In the genomic region with DNA sequence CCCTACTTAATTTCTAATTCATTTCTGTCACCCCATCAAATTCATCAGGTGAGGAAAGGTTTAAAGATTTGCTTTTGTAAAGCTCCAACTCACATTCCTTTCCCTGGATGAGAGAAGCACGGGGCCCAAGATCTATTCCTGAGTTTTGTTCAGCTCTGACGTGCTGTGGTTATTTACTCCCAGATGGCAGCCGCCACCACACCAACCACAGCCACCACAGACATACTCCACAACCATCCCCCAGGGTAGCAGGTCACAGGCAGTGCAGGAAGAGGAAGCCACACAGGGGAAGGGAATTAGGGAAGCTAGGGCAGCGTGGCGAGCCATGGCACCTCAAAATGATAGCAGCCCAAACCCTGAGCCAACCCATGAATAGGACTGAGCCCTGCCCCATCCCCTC, we compare ENCODE assay signal across 10 cellular contexts.
A peak's percentile ranks its signal among the peaks of the same experiment; 100 is the strongest.
DNase-seq lines count a peak whose midpoint lies in the region; ATAC-seq and TF ChIP-seq lines count a peak whose summit lies in the region.
"Had no signal": no experiment of that assay in that cellular context is flagged by ENCODE, and none has a peak within 500 bp of the region (broad histone marks: within the 10 kb centered on the region; RNA-seq: fewer than 3 reads in every experiment).

No MANE protein-coding gene starts in this region.

- H3K27ac ChIP-seq in neuronal stem cell (replicated peaks; ENCODE audit: low read length) = no peak overlapping the region

- H3K4ac ChIP-seq in neuronal stem cell (ENCODE audit: low read length) = no peak overlapping the region

- no peaks in the 10 kb centered on the region for H3K9me3 ChIP-seq in neuronal stem cell (replicated peaks in 1 of 2; ENCODE audit: control insufficient read depth in 2 of 2, insufficient read depth in 1 of 2, low read depth in 1 of 2, low read length in 2 of 2)

- peak overlapping the region; percentile 33 for H3K23ac ChIP-seq in neuronal stem cell (ENCODE audit: low read depth, low read length, poor library complexity)

- peaks cover 0 to 16% of the 10 kb centered on the region in 2 donors for H3K4me1 ChIP-seq in neuronal stem cell (ENCODE audit: control insufficient read depth in 2 of 2, insufficient read depth in 1 of 2, low read depth in 1 of 2, low read length in 2 of 2)

- no CpG with 5 or more reads among the region's 5 CpGs for WGBS in neuronal stem cell (ENCODE audit: extremely low coverage in 2 of 2, insufficient read length in 2 of 2, insufficient replicate concordance in 1 of 2), 2 donors

- H3K79me1 ChIP-seq in neuronal stem cell (ENCODE audit: low read depth, low read length) = no peaks in the 10 kb centered on the region

- H2BK15ac ChIP-seq in neuronal stem cell (ENCODE audit: low read length) = no peak overlapping the region

- no peak overlapping the region for H2AFZ ChIP-seq in neuronal stem cell (ENCODE audit: low read length)

- no peak overlapping the region for H2BK5ac ChIP-seq in neuronal stem cell (ENCODE audit: low read length)

- ATAC-seq in HG03460 (IDR thresholded peaks at IDR 0.05; ENCODE audit: unreplicated experiment) = no peak

- peaks cover 0 to 2% (median 0%) of the 10 kb centered on the region in 3 experiments for H3K27me3 ChIP-seq in neuronal stem cell (ENCODE audit: control insufficient read depth in 3 of 3, insufficient read depth in 3 of 3, low read depth in 1 of 3, low read length in 3 of 3)

- H3K14ac ChIP-seq in neuronal stem cell (ENCODE audit: low read length) = no peak overlapping the region

- H2BK12ac ChIP-seq in neuronal stem cell (ENCODE audit: low read length) = no peak overlapping the region

- peak overlapping the region; percentile 44 for H3K9ac ChIP-seq in neuronal stem cell (ENCODE audit: low read depth, low read length, poor library complexity)

- no peak overlapping the region for H4K8ac ChIP-seq in neuronal stem cell (ENCODE audit: low read depth, low read length)

- no peak for TF ChIP-seq CTCF in cardiac fibroblast (IDR thresholded peaks at IDR 0.05; ENCODE audit: low read depth, low read length)

- no peak overlapping the region for H4K91ac ChIP-seq in neuronal stem cell (ENCODE audit: low read depth, low read length, poor library complexity)

- no peak overlapping the region for H3K4me2 ChIP-seq in neuronal stem cell (ENCODE audit: insufficient read depth, low read length, poor library complexity, severe bottlenecking)

- no peaks in the 10 kb centered on the region for H3K36me3 ChIP-seq in neuronal stem cell (replicated peaks in 1 of 2; ENCODE audit: control insufficient read depth in 2 of 2, insufficient read depth in 2 of 2, low read length in 2 of 2)

- H2BK120ac ChIP-seq in neuronal stem cell (ENCODE audit: low read depth, low read length) = no peak overlapping the region

- DNase-seq in ELR (ENCODE audit: low read depth) = peak; percentile 45
- DNase-seq in NCI-H2107 treated with DMSO at 0.1 percent for 48 hours (lab: John Stamatoyannopoulos, UW; ENCODE audit: unreplicated experiment) = peak; percentile 60
- DNase-seq in cardiac fibroblast (ENCODE audit: low read depth in 2 of 2) = peak; percentile 15 to 25
- no peak for DNase-seq in neuronal stem cell (ENCODE audit: low spot score)
- no peak for DNase-seq in stimulated activated naive CD4-positive, alpha-beta T cell (lab: John Stamatoyannopoulos, UW)
- DNase-seq in stimulated activated CD4-positive, alpha-beta T cell treated with anti-CD3 and anti-CD28 coated beads, Interleukin-4, amount 100 ng/mL, for 4 hours = no peak
- no peak for DNase-seq in putamen (ENCODE audit: low spot score)
- DNase-seq: activated effector memory CD4-positive, alpha-beta T cell treated with anti-CD3 and anti-CD28 coated beads, Interleukin-2, amount 50 U/mL, for 16 hours; Karpas-422 had no signal

- H2AK5ac ChIP-seq in neuronal stem cell (ENCODE audit: low read depth, low read length) = no peak overlapping the region

- H3K4me3 ChIP-seq in cardiac fibroblast (replicated peaks in 1 of 2; ENCODE audit: low read depth in 2 of 2, low read length in 2 of 2) = no peak overlapping the region
- H3K4me3 ChIP-seq in neuronal stem cell (ENCODE audit: low read length in 2 of 2) = no peak overlapping the region

- H3K18ac ChIP-seq in neuronal stem cell (ENCODE audit: low read length) = peak overlapping the region; percentile 74

Comparison
In these comparisons a context has a peak if more than half of its experiments do, and no peak if none do; other contexts are left out.
1. DNase-seq: peak in ELR (single experiment), NCI-H2107 treated with DMSO at 0.1 percent for 48 hours (single experiment) and cardiac fibroblast (2 of 2); none in neuronal stem cell (single experiment), stimulated activated naive CD4-positive, alpha-beta T cell (0 of 6), stimulated activated CD4-positive, alpha-beta T cell treated with anti-CD3 and anti-CD28 coated beads, Interleukin-4, amount 100 ng/mL, for 4 hours (0 of 2) and putamen (single experiment).